Comparison of ENCODE assay signal across 13 cellular contexts in the genomic region with DNA sequence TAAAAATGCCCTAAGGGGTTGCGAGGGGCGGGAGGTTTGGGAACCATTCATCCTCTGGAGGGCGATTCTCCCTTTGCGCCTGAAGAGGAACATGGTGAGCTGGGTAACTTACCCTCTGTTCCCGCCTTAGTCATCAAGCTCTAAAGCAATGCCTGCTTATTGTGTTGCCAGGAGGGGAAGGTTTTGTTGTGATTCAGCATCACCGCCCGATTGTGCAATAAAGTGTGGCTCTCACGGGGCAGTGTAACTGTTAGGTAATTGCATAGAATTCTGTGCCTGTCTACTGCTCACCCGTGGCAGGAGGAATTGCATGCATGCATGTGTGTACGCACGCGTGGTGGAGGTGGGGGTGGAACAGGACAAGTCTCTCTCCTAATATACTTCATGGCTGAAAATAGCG.
DNase-seq lines count a peak whose midpoint lies in the region; ATAC-seq, FAIRE-seq and TF ChIP-seq lines count a peak whose summit lies in the region.
"Had no signal": no experiment of that assay in that cellular context is flagged by ENCODE, and none has a peak within 500 bp of the region (broad histone marks: within the 10 kb centered on the region; RNA-seq: fewer than 3 reads in every experiment).

No MANE protein-coding gene starts in this region.

- POLR2A ChIA-PET in MCF 10A (lab: Yijun Ruan, JAX) = interaction anchor here (0.6 to 1.0 kb wide), 8 partner anchors 37 to 792 kb away, joined by 3 to 6 read pairs (median 3); partner anchors contain the start of gene AGPAT4

- no peaks in the 10 kb centered on the region for H3K27me3 Mint-ChIP-seq in MCF 10A (ENCODE audit: insufficient read depth, unreplicated experiment)
- H3K27me3 Mint-ChIP-seq: brain had no signal

- H3K36me3 Mint-ChIP-seq in MCF 10A (ENCODE audit: insufficient read depth, unreplicated experiment) = no peaks in the 10 kb centered on the region
- H3K36me3 Mint-ChIP-seq: brain had no signal

- peaks cover 6% of the 10 kb centered on the region for H3K4me1 Mint-ChIP-seq in MCF 10A (ENCODE audit: insufficient read depth, unreplicated experiment)
- H3K4me1 Mint-ChIP-seq: nephron had no signal

- no peak overlapping the region for H3K4me3 Mint-ChIP-seq in MCF 10A (ENCODE audit: unreplicated experiment)
- H3K4me3 Mint-ChIP-seq: brain, nephron had no signal

- 43 to 53% methylated on average over 13 of the region's 13 CpGs for WGBS in esophagus squamous epithelium, 2 donors

- no peak for TF ChIP-seq POLR2A in breast epithelium (IDR thresholded peaks at IDR 0.05)
- TF ChIP-seq POLR2A in esophagus squamous epithelium (IDR thresholded peaks at IDR 0.05) = no peak

- no peak for FAIRE-seq in urothelium cell line (lab: Jason Lieb, UNC)

- H3K9me3 ChIP-seq in breast epithelium (peaks cover 0 to 5% of the 10 kb centered on the region in 2 donors), esophagus squamous epithelium (no peaks in the 10 kb centered on the region)
- H3K9me3 ChIP-seq: SJCRH30 had no signal

- no peaks in the 10 kb centered on the region for H3K27me3 ChIP-seq in breast epithelium
- H3K27me3 ChIP-seq in esophagus squamous epithelium = no peaks in the 10 kb centered on the region
- H3K27me3 ChIP-seq: SJCRH30 had no signal

- ATAC-seq in HG03457 (IDR thresholded peaks at IDR 0.05; ENCODE audit: unreplicated experiment) = no peak

- BruUV-seq in MCF 10A (replicated peaks; lab: Mats Ljungman, UMichigan) = no TSS peak

- H3K9me3 Mint-ChIP-seq in MCF 10A (ENCODE audit: unreplicated experiment) = no peaks in the 10 kb centered on the region
- H3K9me3 Mint-ChIP-seq: nephron had no signal

- H3K36me3 ChIP-seq in breast epithelium = no peaks in the 10 kb centered on the region
- H3K36me3 ChIP-seq in esophagus squamous epithelium = no peaks in the 10 kb centered on the region
- H3K36me3 ChIP-seq: SJCRH30 had no signal

- H3K4me3 ChIP-seq in breast epithelium (no peak overlapping the region), esophagus squamous epithelium (no peak overlapping the region)
- H3K4me3 ChIP-seq: SJCRH30 had no signal

- CTCF ChIA-PET in MCF 10A (lab: Yijun Ruan, JAX) = interaction anchor here (0.6 to 7.7 kb wide), 10 partner anchors 200 to 636 kb away, joined by 3 to 92 read pairs (median 7); partner anchors contain the start of gene MAP3K4

- H3K4me1 ChIP-seq in breast epithelium (peaks cover 0 to 4% of the 10 kb centered on the region in 2 donors), esophagus squamous epithelium (peaks cover 3 to 17% (median 8%) of the 10 kb centered on the region in 3 donors)

- H3K27ac ChIP-seq in breast epithelium = no peak overlapping the region
- H3K27ac ChIP-seq in esophagus squamous epithelium = no peak overlapping the region
- H3K27ac ChIP-seq: SJCRH30 had no signal

- intact Hi-C loops in MCF 10A (cut with micrococcal nuclease) (loop anchor here (1.0 kb wide), 3 partner anchors 95 to 636 kb away; partner anchors contain the start of gene AGPAT4), breast epithelium (cut with DNase I; ENCODE audit: low total_unique reads) (no loop called here), esophagus squamous epithelium (cut with DNase I) (no loop called here)

- TF ChIP-seq CTCF in MCF 10A (IDR thresholded peaks at IDR 0.05; ENCODE audit: unreplicated experiment) (no peak), breast epithelium (IDR thresholded peaks at IDR 0.05) (no peak), esophagus squamous epithelium (IDR thresholded peaks at IDR 0.05) (peak in 2 of 6 experiments; percentile 3 to 37)

- H3K27ac Mint-ChIP-seq in MCF 10A (ENCODE audit: low read depth, unreplicated experiment) = peak overlapping the region; percentile 88
- H3K27ac Mint-ChIP-seq: nephron had no signal

- peak; percentile 99 for DNase-seq in MCF 10A (ENCODE audit: unreplicated experiment)
- no peak for DNase-seq in breast epithelium (ENCODE audit: low spot score in 2 of 2)
- peak; percentile 83 for DNase-seq in SIG-M5 (lab: John Stamatoyannopoulos, UW)
- peak; percentile 78 for DNase-seq in fibroblast of the conjunctiva (ENCODE audit: low read depth)
- DNase-seq in urothelium cell line (ENCODE audit: low spot score) = peak; percentile 58
- no peak for DNase-seq in esophagus squamous epithelium (lab: John Stamatoyannopoulos, UW)
- no peak for DNase-seq in stimulated activated CD4-positive, alpha-beta T cell treated with anti-CD3 and anti-CD28 coated beads, Interleukin-15, amount 100 ng/mL, for 24 hours
- DNase-seq: NCI-H187; SJCRH30; stimulated activated CD4-positive, alpha-beta T cell treated with anti-CD3 and anti-CD28 coated beads, Interleukin-4, amount 100 ng/mL, for 1 hour had no signal

Comparison
In these comparisons a context has a peak if more than half of its experiments do, and no peak if none do; other contexts are left out.
1. DNase-seq: peak in MCF 10A (single experiment), SIG-M5 (single experiment), fibroblast of the conjunctiva (single experiment) and urothelium cell line (single experiment); none in breast epithelium (0 of 2), esophagus squamous epithelium (single experiment) and stimulated activated CD4-positive, alpha-beta T cell treated with anti-CD3 and anti-CD28 coated beads, Interleukin-15, amount 100 ng/mL, for 24 hours (single experiment).